8 cellular contexts compared by ENCODE assay signal in the genomic region with DNA sequence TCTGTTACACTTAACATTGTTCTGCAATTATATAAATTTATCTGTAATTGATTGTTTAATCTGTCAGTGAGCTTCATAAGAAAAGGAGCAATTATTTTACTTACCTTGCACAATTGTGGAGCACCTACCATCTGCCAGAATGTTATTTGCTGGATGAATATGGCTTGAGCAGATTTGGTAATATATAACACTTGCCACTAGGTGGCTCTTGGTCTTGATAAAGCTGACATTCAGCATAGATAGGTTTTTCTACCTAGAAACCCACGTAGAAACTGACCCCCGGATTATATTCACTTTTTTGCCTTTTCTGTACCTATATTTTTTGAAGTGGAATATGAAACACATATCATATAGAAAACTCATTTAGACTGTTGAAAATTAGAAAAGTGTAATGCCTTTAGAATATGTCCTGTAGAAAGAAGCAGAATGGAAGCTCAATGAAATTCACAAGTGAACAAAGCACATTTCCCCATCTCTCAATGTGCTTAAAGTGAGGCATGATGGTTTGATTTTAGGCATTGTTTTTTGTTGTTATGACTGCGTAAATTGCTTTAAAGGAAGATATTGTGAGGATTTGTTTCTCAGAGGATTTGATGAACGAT. TPM values are rescaled to one million over a fixed set of nuclear protein-coding genes. Genes with fewer than 3 reads are reported as not detected.
A peak's percentile ranks its signal among the peaks of the same experiment; 100 is the strongest.
DNase-seq lines count a peak whose midpoint lies in the region; ATAC-seq, FAIRE-seq and TF ChIP-seq lines count a peak whose summit lies in the region.

No MANE protein-coding gene starts in this region.

- H3K27ac ChIP-seq in DOHH2 (ENCODE audit: low read depth, low read length) (no peak overlapping the region), PC-9 (no peak overlapping the region), coronary artery (no peak overlapping the region), HepG2 (ENCODE audit: extremely low read length, insufficient read depth, low read length) (no peak overlapping the region), uterus (no peak overlapping the region)

- H3K4me1 ChIP-seq in DOHH2 (ENCODE audit: control insufficient read depth, low read length) (peaks cover 13% of the 10 kb centered on the region), PC-9 (replicated peaks; ENCODE audit: insufficient read depth) (0 out of 2 replicates have a peak, but pooled peaks cover 3% of the 10 kb centered on the region), HepG2 (ENCODE audit: insufficient read depth, low read length) (peaks cover 22% of the 10 kb centered on the region), uterus (peaks cover 0 to 7% of the 10 kb centered on the region in 2 donors)

- no peaks in the 10 kb centered on the region for H3K27me3 ChIP-seq in DOHH2 (ENCODE audit: control insufficient read depth, low read length)
- no peaks in the 10 kb centered on the region for H3K27me3 ChIP-seq in PC-9 (ENCODE audit: insufficient read depth, low read depth)
- no peaks in the 10 kb centered on the region for H3K27me3 ChIP-seq in HepG2 (ENCODE audit: control insufficient read depth in 1 of 2, insufficient read depth in 2 of 2, low read length in 2 of 2)
- H3K27me3 ChIP-seq in uterus: no peaks in the 10 kb centered on the region

- no TSS peak for BruUV-seq in PC-9 (replicated peaks; lab: Mats Ljungman, UMichigan)
- BruUV-seq in HepG2 (replicated peaks; lab: Mats Ljungman, UMichigan): no TSS peak

- intact Hi-C loops in PC-9 (cut with micrococcal nuclease; ENCODE audit: unreplicated experiment) (loop anchor here (2.0 to 5.0 kb wide), 2 partner anchors 79 to 392 kb away; no protein-coding TSS in a partner anchor), HepG2 (cut with micrococcal nuclease; ENCODE audit: unreplicated experiment) (loop anchor here (1.0 kb wide), 2 partner anchors 80 to 390 kb away; no protein-coding TSS in a partner anchor), uterus (cut with DNase I; ENCODE audit: low total_unique reads) (loop anchor here (10.0 kb wide), 1 partner anchor 85 kb away; no protein-coding TSS in a partner anchor)

- H3K9me3 ChIP-seq in DOHH2 (ENCODE audit: control insufficient read depth, insufficient read depth, low read length) (no peaks in the 10 kb centered on the region), PC-9 (ENCODE audit: insufficient read depth, low read depth) (no peaks in the 10 kb centered on the region), HepG2 (ENCODE audit: low read length) (no peaks in the 10 kb centered on the region), uterus (no peaks in the 10 kb centered on the region)

- H2AFZ ChIP-seq in PC-9 (no peak overlapping the region), HepG2 (ENCODE audit: low read length) (no peak overlapping the region)

- TF ChIP-seq CTCF in DOHH2 (IDR thresholded peaks at IDR 0.05; ENCODE audit: low read depth, low read length, poor library complexity, severe bottlenecking) (peak; percentile 73), PC-9 (conservative IDR thresholded peaks at IDR 0.05) (peak; percentile 80), coronary artery (IDR thresholded peaks at IDR 0.05) (peak; percentile 58), HepG2 (CRISPR knock-in tag; IDR thresholded peaks at IDR 0.05) (peak; percentile 68), uterus (IDR thresholded peaks at IDR 0.05) (peak; percentile 49 to 73 (median 64))

- WGBS in HepG2 (ENCODE audit: low lambda C conversion rate): 54% methylated on average over 4 of the region's 4 CpGs

- H3K4me3 ChIP-seq in DOHH2 (ENCODE audit: low read length) (no peak overlapping the region), PC-9 (no peak overlapping the region), coronary artery (no peak overlapping the region), HepG2 (replicated peaks in 1 of 3; ENCODE audit: insufficient read depth in 1 of 3, low read depth in 2 of 3, low read length in 3 of 3) (no peak overlapping the region), uterus (no peak overlapping the region)
- H3K4me3 ChIP-seq in Jurkat, Clone E6-1 (ENCODE audit: low read length): no peak overlapping the region

- POLR2A ChIA-PET in PC-9 (lab: Charles Lee; ENCODE audit: unreplicated experiment) (interaction anchor here (0.5 kb wide), 1 partner anchor 67 kb away, joined by 3 read pairs; no protein-coding TSS in a partner anchor), HepG2 (lab: Yijun Ruan, JAX) (interaction anchor here (1.7 kb wide), 1 partner anchor 11 kb away, joined by 6 read pairs; no protein-coding TSS in a partner anchor)

- TF ChIP-seq POLR2A in HepG2 (IDR thresholded peaks at IDR 0.05; ENCODE audit: insufficient read depth in 1 of 2, low read depth in 2 of 2, low read length in 2 of 2) (no peak), uterus (IDR thresholded peaks at IDR 0.05) (no peak)

- DNase-seq in Jurkat, Clone E6-1 (ENCODE audit: low read depth, low spot score): peak; percentile 62
- DNase-seq in PC-9 (peak in 1 of 2 experiments; percentile 45), coronary artery (ENCODE audit: low spot score) (no peak), HepG2 (ENCODE audit: low spot score) (peak; percentile 64), uterus (no peak)
- DNase-seq in activated naive CD4-positive, alpha-beta T cell treated with Interleukin-2 at 50 U/mL for 16 hours: no peak

- H3F3A ChIP-seq in DOHH2 (ENCODE audit: control insufficient read depth, insufficient read depth) (0 out of 2 replicates have a peak, but pooled peaks cover 3% of the 10 kb centered on the region), PC-9 (ENCODE audit: insufficient read depth, low read depth) (peaks cover 4% of the 10 kb centered on the region; the same call in 1 of the 2 replicates)

- peaks cover 34% of the 10 kb centered on the region for H4K20me1 ChIP-seq in DOHH2 (ENCODE audit: control insufficient read depth, insufficient read depth, low read depth, low read length)
- peaks cover 35% of the 10 kb centered on the region for H4K20me1 ChIP-seq in PC-9 (ENCODE audit: insufficient read depth)
- H4K20me1 ChIP-seq in HepG2 (ENCODE audit: insufficient read depth, low read length): peaks cover 61% of the 10 kb centered on the region

- H3K9me2 ChIP-seq in DOHH2 (replicated peaks; ENCODE audit: control insufficient read depth, low read length): no peaks in the 10 kb centered on the region
- H3K9me2 ChIP-seq in PC-9 (ENCODE audit: insufficient read depth): no peaks in the 10 kb centered on the region

- H3K79me2 ChIP-seq in DOHH2 (ENCODE audit: control insufficient read depth, low read length) (peaks cover 97% of the 10 kb centered on the region), PC-9 (ENCODE audit: low read depth) (peaks cover 94% of the 10 kb centered on the region), HepG2 (ENCODE audit: insufficient read depth, low read length) (peaks cover 93% of the 10 kb centered on the region)

- TF ChIP-seq RAD21 in HepG2 (CRISPR knock-in tag; IDR thresholded peaks at IDR 0.05): no peak

- ATAC-seq in GM21515 (IDR thresholded peaks at IDR 0.05; ENCODE audit: unreplicated experiment) (peak; percentile 62), HepG2 (peak; percentile 91)

- in situ Hi-C loops in HepG2 (cut with HindIII; ENCODE audit: extremely low pct_ligation_motif_present, low pct_unique_long_range_greater_than_20kb): no loop called here

- no peak overlapping the region for H3K9ac ChIP-seq in HepG2 (ENCODE audit: insufficient read depth, low read depth, low read length)

- CTCF ChIA-PET in PC-9 (lab: Charles Lee) (interaction anchor here (0.6 to 1.0 kb wide), 3 partner anchors 29 to 74 kb away, joined by 3 read pairs; no protein-coding TSS in a partner anchor), HepG2 (lab: Yijun Ruan, JAX; ENCODE audit: low intra/inter-chr PET ratio, low total read pairs) (interaction anchor here (0.7 to 2.3 kb wide), 3 partner anchors 35 to 79 kb away, joined by 3 to 22 read pairs (median 5); no protein-coding TSS in a partner anchor)

- no peak for TF ChIP-seq EP300 in HepG2 (IDR thresholded peaks at IDR 0.05; ENCODE audit: low read depth in 2 of 2, low read length in 2 of 2)
- TF ChIP-seq EP300 in HepG2 (CRISPR knock-in tag; IDR thresholded peaks at IDR 0.05; ENCODE audit: borderline replicate concordance): no peak

- peak; percentile 57 for FAIRE-seq in HepG2 (lab: Jason Lieb, UNC)

- H3K4me2 ChIP-seq in DOHH2 (ENCODE audit: low read length): peak overlapping the region; percentile 15
- no peak overlapping the region for H3K4me2 ChIP-seq in PC-9
- H3K4me2 ChIP-seq in HepG2 (ENCODE audit: low read depth, low read length): 0 out of 2 replicates have a peak overlapping the region, but pooled peaks have one; percentile 4

- 0 out of 2 replicates have a peak, but pooled peaks cover 2% of the 10 kb centered on the region for H3K36me3 ChIP-seq in DOHH2 (ENCODE audit: control insufficient read depth, low read length)
- H3K36me3 ChIP-seq in PC-9 (ENCODE audit: low read depth): no peaks in the 10 kb centered on the region
- no peaks in the 10 kb centered on the region for H3K36me3 ChIP-seq in HepG2 (replicated peaks in 1 of 2; ENCODE audit: control insufficient read depth in 1 of 2, insufficient read depth in 2 of 2, low read length in 2 of 2)
- no peaks in the 10 kb centered on the region for H3K36me3 ChIP-seq in uterus

RNA-seq across cellular contexts. Expression of a gene that starts 9.5 kb away (rescaled TPM):
- 27.6 TPM for polyA plus RNA-seq in Jurkat, Clone E6-1 (2012; ENCODE audit: insufficient read depth, insufficient read length)
- total RNA-seq in PC-9 (2021) (40.0 and 53.8 TPM in 2 replicates), HepG2 (2016; rRNA removed; fragmentation: Illumina TruSeq; extraction: Trizol) (25.9 and 46.3 TPM in 2 replicates), uterus (100 to 1,000 TPM in 2 of 4 donors, 10 to 100 TPM in 2; 42.9 to 238 (median 75.2) TPM)
- 4.6 and 5.4 TPM in 2 replicates for total RNA-seq in HepG2 (2016; cell fraction: cytosol; rRNA removed; fragmentation: Illumina TruSeq; extraction: Trizol; ENCODE audit: low read depth)
- total RNA-seq in HepG2 (2016; cell fraction: insoluble cytoplasmic fraction; rRNA removed; fragmentation: Illumina TruSeq; extraction: Trizol): 26.5 and 41.4 TPM in 2 replicates
- 9.7 and 10.3 TPM in 2 replicates for total RNA-seq in HepG2 (2016; cell fraction: membrane; rRNA removed; fragmentation: Illumina TruSeq; extraction: Trizol)
- 43.5 and 46.2 TPM in 2 replicates for total RNA-seq in HepG2 (2016; cell fraction: nucleus; rRNA removed; fragmentation: Illumina TruSeq; extraction: Trizol)
- polyA plus RNA-seq in HepG2 (2011; rRNA removed): 22.7 and 33.2 TPM in 2 replicates
- 15.1 and 17.4 TPM in 2 replicates for polyA plus RNA-seq in HepG2 (2011; cell fraction: cytosol; rRNA removed)
- 41.8 and 45.1 TPM in 2 replicates for polyA plus RNA-seq in HepG2 (2011; cell fraction: nucleus; rRNA removed)
- polyA plus RNA-seq in HepG2 (2012): 29.3 and 33.0 TPM in 2 replicates
- 0.78 and 1.2 TPM in 2 replicates for polyA plus RNA-seq in HepG2 (2016; cell fraction: cytosol; fragmentation: Illumina TruSeq; extraction: Trizol; ENCODE audit: low read depth)
- polyA plus RNA-seq in HepG2 (2016; cell fraction: insoluble cytoplasmic fraction; fragmentation: Illumina TruSeq; extraction: Trizol; ENCODE audit: low read depth): 34.1 and 34.4 TPM in 2 replicates
- 4.3 and 6.2 TPM in 2 replicates for polyA plus RNA-seq in HepG2 (2016; cell fraction: membrane; fragmentation: Illumina TruSeq; extraction: Trizol; ENCODE audit: low read depth)
- polyA plus RNA-seq in HepG2 (2016; cell fraction: nucleus; fragmentation: Illumina TruSeq; extraction: Trizol; ENCODE audit: insufficient read depth, low read depth): 36.2 and 36.5 TPM in 2 replicates
- polyA minus RNA-seq in HepG2 (2011; rRNA and poly(A)+ RNA removed; ENCODE audit: low replicate concordance): 21.7 and 31.8 TPM in 2 replicates
- polyA minus RNA-seq in HepG2 (2011; cell fraction: cytosol; rRNA and poly(A)+ RNA removed): 18.4 and 24.8 TPM in 2 replicates
- 130 and 131 TPM in 2 replicates for polyA minus RNA-seq in HepG2 (2011; cell fraction: nucleus; rRNA and poly(A)+ RNA removed)

Comparison
In these comparisons a context has a peak if more than half of its experiments do, and no peak if none do; other contexts are left out.
1. DNase-seq: peak in Jurkat, Clone E6-1 (single experiment) and HepG2 (single experiment); none in coronary artery (single experiment), uterus (0 of 2) and activated naive CD4-positive, alpha-beta T cell treated with Interleukin-2 at 50 U/mL for 16 hours (single experiment).
2. Peak in every context shown above with its lines, with median percentiles within 50 percentile points of each other: CTCF ChIP-seq.